ENCODE assay signal across 8 cellular contexts in genomic region chr2:112584134-112584890, GRCh38. TPM values are rescaled to one million over a fixed set of nuclear protein-coding genes. Genes with fewer than 3 reads are reported as not detected.
DNase-seq lines count a peak whose midpoint lies in the region; TF ChIP-seq lines count a peak whose summit lies in the region.

Gene CHCHD5 (plus strand): TSS chr2:112584609. CDS start chr2:112584648, 39 bp downstream.

- peaks cover 2% of the 10 kb centered on the region for H3K27me3 Mint-ChIP-seq in HFFc6 (ENCODE audit: insufficient read depth)
- H3K27me3 Mint-ChIP-seq in activated naive CD4-positive, alpha-beta T cell treated with anti-CD3 and anti-CD28 coated beads, Interleukin-2, amount 50 U/mL, for 24 hours: no peaks in the 10 kb centered on the region

- H3K4me3 Mint-ChIP-seq in HFFc6: peak within 1 kb of the TSS; percentile 96
- peak within 1 kb of the TSS; percentile 96 for H3K4me3 Mint-ChIP-seq in activated naive CD4-positive, alpha-beta T cell treated with anti-CD3 and anti-CD28 coated beads, Interleukin-2, amount 50 U/mL, for 24 hours

- H3K4me1 Mint-ChIP-seq in HFFc6 (ENCODE audit: low read depth): peaks cover 52% of the 10 kb centered on the region
- peaks cover 35% of the 10 kb centered on the region for H3K4me1 Mint-ChIP-seq in activated naive CD4-positive, alpha-beta T cell treated with anti-CD3 and anti-CD28 coated beads, Interleukin-2, amount 50 U/mL, for 24 hours

- TF ChIP-seq CTCF in HFFc6 (IDR thresholded peaks at IDR 0.05): peak; percentile 68

- peaks cover 17% of the 10 kb centered on the region for H3K36me3 Mint-ChIP-seq in HFFc6 (ENCODE audit: low read depth)
- peaks cover 10% of the 10 kb centered on the region for H3K36me3 Mint-ChIP-seq in activated naive CD4-positive, alpha-beta T cell treated with anti-CD3 and anti-CD28 coated beads, Interleukin-2, amount 50 U/mL, for 24 hours

- no peaks in the 10 kb centered on the region for H3K9me3 Mint-ChIP-seq in HFFc6
- no peaks in the 10 kb centered on the region for H3K9me3 Mint-ChIP-seq in activated naive CD4-positive, alpha-beta T cell treated with anti-CD3 and anti-CD28 coated beads, Interleukin-2, amount 50 U/mL, for 24 hours

- DNase-seq in GM04504 (ENCODE audit: low read depth) (peak; percentile 90), HFFc6 (peak; percentile 97), NCI-H1092 (lab: John Stamatoyannopoulos, UW) (peak; percentile 86), SKM-1 (lab: John Stamatoyannopoulos, UW; ENCODE audit: unreplicated experiment) (peak; percentile 97), globus pallidus (ENCODE audit: low spot score) (peak; percentile 97), nucleus accumbens (lab: John Stamatoyannopoulos, UW) (peak; percentile 70 to 98 (median 94)), superior temporal gyrus (ENCODE audit: extremely low spot score) (peak; percentile 98)

- H3K27ac Mint-ChIP-seq in HFFc6: peak within 1 kb of the TSS; percentile 100
- peak within 1 kb of the TSS; percentile 96 for H3K27ac Mint-ChIP-seq in activated naive CD4-positive, alpha-beta T cell treated with anti-CD3 and anti-CD28 coated beads, Interleukin-2, amount 50 U/mL, for 24 hours

RNA-seq across cellular contexts. Expression of gene CHCHD5, which starts in this region (rescaled TPM):
- total RNA-seq in HFFc6 (2021; fragmentation: NEBNext Ultra II Directional; extraction: Animal tissue kit (Norgen Biotek cat#: 25700)): 10 to 100 TPM; 26.9 to 43.2 (median 32.6) TPM

Comparison
In these comparisons a context has a peak if more than half of its experiments do, and no peak if none do; other contexts are left out.
1. Peak in every context shown above with its lines: DNase-seq.